ENCODE assay signal across 27 cellular contexts in genomic region chr5:85604378-85604777, GRCh38.
"Had no signal": no experiment of that assay in that cellular context is flagged by ENCODE, and none has a peak within 500 bp of the region (broad histone marks: within the 10 kb centered on the region; RNA-seq: fewer than 3 reads in every experiment).

No MANE protein-coding gene starts in this region.

- H3K36me3 ChIP-seq: esophagus squamous epithelium, heart right ventricle, prostate gland, suprapubic skin, transverse colon, upper lobe of right lung, uterus had no signal

- ATAC-seq: effector memory CD8-positive, alpha-beta T cell; naive thymus-derived CD4-positive, alpha-beta T cell; right cardiac atrium; stimulated activated naive CD8-positive, alpha-beta T cell treated with anti-CD3 and anti-CD28 coated beads, Interleukin-15, amount 100 ng/mL, for 72 hours; upper lobe of right lung had no signal

- H3K27ac ChIP-seq: esophagus squamous epithelium, heart right ventricle, prostate gland, suprapubic skin, transverse colon, upper lobe of right lung, uterus had no signal

- H3K4me3 ChIP-seq: esophagus squamous epithelium, heart right ventricle, lung, prostate gland, suprapubic skin, transverse colon, upper lobe of right lung, uterus had no signal

- FAIRE-seq: endometrium, islet of Langerhans, small intestine had no signal

- H3K4me1 ChIP-seq: esophagus squamous epithelium, heart right ventricle, prostate gland, suprapubic skin, transverse colon, upper lobe of right lung, uterus had no signal

- DNase-seq: cortex of kidney; effector memory CD8-positive, alpha-beta T cell; erythroblast; esophagus squamous epithelium; foreskin melanocyte; glutamatergic neuron; heart right ventricle; hippocampal formation; left cardiac atrium; mesenchymal stem cell; naive thymus-derived CD4-positive, alpha-beta T cell; nucleus accumbens; right cardiac atrium; small intestine; stimulated activated CD4-positive, alpha-beta T cell treated with anti-CD3 and anti-CD28 coated beads, Interleukin-1b, Interleukin-23, amount 100 ng/mL, for 48 hours; stimulated activated CD4-positive, alpha-beta T cell treated with anti-CD3 and anti-CD28 coated beads, Interleukin-4, amount 100 ng/mL, for 1 hour; stimulated activated CD8-positive, alpha-beta memory T cell treated with anti-CD3 and anti-CD28 coated beads, Interleukin-4, amount 100 ng/mL, for 48 hours; stimulated activated naive CD4-positive, alpha-beta T cell; stimulated activated naive CD8-positive, alpha-beta T cell treated with anti-CD3 and anti-CD28 coated beads, Interleukin-15, amount 100 ng/mL, for 72 hours; transverse colon; upper lobe of right lung; uterus had no signal

- H3K27me3 ChIP-seq: esophagus squamous epithelium, heart right ventricle, suprapubic skin, transverse colon, upper lobe of right lung, uterus had no signal

- H3K9me3 ChIP-seq: prostate gland, transverse colon, upper lobe of right lung, uterus had no signal
